In the genomic region with DNA sequence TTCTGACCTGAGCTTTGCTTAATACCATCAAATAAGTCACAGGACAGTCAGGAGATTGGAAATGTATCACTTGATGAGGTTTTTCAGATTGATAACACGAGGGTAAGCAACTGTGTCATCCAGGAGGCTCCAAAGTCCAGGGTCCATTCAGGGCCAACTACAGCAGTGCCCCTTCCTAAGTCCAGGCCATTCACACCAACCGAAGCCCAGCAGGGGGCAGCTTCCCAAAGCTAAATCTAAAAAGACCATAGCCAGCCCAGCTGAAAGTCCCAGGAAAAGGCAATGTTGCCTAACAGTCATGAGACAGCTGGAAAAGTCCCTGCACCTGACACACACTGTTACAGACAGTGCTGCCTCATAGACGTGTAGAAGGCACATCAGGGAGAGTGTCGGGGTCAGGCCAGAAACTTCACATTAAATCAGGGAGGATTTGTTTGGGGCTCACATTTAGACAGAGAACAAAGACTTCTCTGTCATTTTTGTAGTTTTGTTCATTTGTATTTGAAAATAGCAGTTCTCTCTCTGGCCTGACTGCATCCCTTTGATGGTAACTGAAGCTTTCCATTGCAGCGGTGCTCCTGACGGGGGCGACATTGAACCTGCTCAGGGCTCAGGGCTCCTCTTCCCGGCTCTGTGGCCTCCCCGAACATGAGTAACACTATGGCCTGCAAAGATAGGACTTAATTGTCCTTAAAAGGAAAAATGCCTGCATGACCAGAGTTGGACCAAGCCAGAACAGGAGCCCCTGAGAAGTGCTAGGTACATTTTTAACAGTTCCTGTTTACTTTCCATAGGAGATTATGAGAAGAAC, we compare ENCODE assay signal across 8 cellular contexts.
DNase-seq lines count a peak whose midpoint lies in the region; ATAC-seq and TF ChIP-seq lines count a peak whose summit lies in the region.

No MANE protein-coding gene starts in this region.

- no peaks in the 10 kb centered on the region for H3K9me3 ChIP-seq in SK-N-SH

- H3K79me2 ChIP-seq in SK-N-SH (ENCODE audit: insufficient read depth): no peaks in the 10 kb centered on the region

- CTCF ChIA-PET in SK-N-SH (lab: Yijun Ruan, JAX): interaction anchor here (0.9 to 2.2 kb wide), 13 partner anchors 10 to 728 kb away, joined by 3 to 13 read pairs (median 3); no protein-coding TSS in a partner anchor

- H3K36me3 ChIP-seq in SK-N-SH (replicated peaks in 1 of 2; ENCODE audit: control insufficient read depth in 1 of 2, insufficient read depth in 2 of 2, low read length in 1 of 2): no peaks in the 10 kb centered on the region

- ATAC-seq in GM19468 (IDR thresholded peaks at IDR 0.05; ENCODE audit: extremely low read depth, unreplicated experiment): peak; percentile 44

- under 1% methylated on average over 9 of the region's 9 CpGs for WGBS in SK-N-SH (ENCODE audit: low lambda C conversion rate)

- no peak overlapping the region for H3K9ac ChIP-seq in SK-N-SH

- H2AFZ ChIP-seq in SK-N-SH (ENCODE audit: low read depth): no peak overlapping the region

- no peak overlapping the region for H3K27ac ChIP-seq in SK-N-SH (ENCODE audit: low read depth in 2 of 2, low read length in 1 of 2)
- peak overlapping the region; percentile 49 for H3K27ac ChIP-seq in layer of hippocampus (ENCODE audit: low read depth, low read length)

- no peaks in the 10 kb centered on the region for H4K20me1 ChIP-seq in SK-N-SH (ENCODE audit: insufficient read depth)

- DNase-seq in DMS 273 treated with DMSO at 0.1 percent for 48 hours (lab: John Stamatoyannopoulos, UW) (peak; percentile 32), HUDEP-2 (lab: John Stamatoyannopoulos, UW; ENCODE audit: unreplicated experiment in 76 of 76) (peak in 46 of 76 experiments; percentile 4 to 56 (median 28)), SK-N-SH (peak; percentile 12), cerebellum (ENCODE audit: low spot score) (peak; percentile 37), activated gamma-delta T cell treated with Interleukin-2 at 50 U/mL for 16 hours (no peak)
- peak; percentile 7 to 31 for DNase-seq in stimulated activated CD4-positive, alpha-beta T cell treated with anti-CD3 and anti-CD28 coated beads, Interleukin-4, amount 100 ng/mL, for 4 hours

- TF ChIP-seq CTCF in SK-N-SH (IDR thresholded peaks at IDR 0.05): peak; percentile 49

- POLR2A ChIA-PET in SK-N-SH (lab: Yijun Ruan, JAX): no interaction called here

- no peaks in the 10 kb centered on the region for H3K4me1 ChIP-seq in SK-N-SH (ENCODE audit: control insufficient read depth in 1 of 2, insufficient read depth in 2 of 2, low read depth in 1 of 2, low read length in 1 of 2)

- no peaks in the 10 kb centered on the region for H3K9me2 ChIP-seq in SK-N-SH

- no peak overlapping the region for H3K4me2 ChIP-seq in SK-N-SH

- H3K4me3 ChIP-seq in SK-N-SH (ENCODE audit: low read depth in 2 of 2, low read length in 1 of 2): peak overlapping the region in 1 of 2 experiments; percentile 46; a peak in 1 of 4 replicates

- peak; percentile 43 for TF ChIP-seq RAD21 in SK-N-SH (IDR thresholded peaks at IDR 0.05; ENCODE audit: low read length)

- no peaks in the 10 kb centered on the region for H3F3A ChIP-seq in SK-N-SH (replicated peaks; ENCODE audit: insufficient read depth)

- no peaks in the 10 kb centered on the region; the same call in 1 of the 2 replicates for H3K27me3 ChIP-seq in SK-N-SH (ENCODE audit: insufficient read depth)
- no peaks in the 10 kb centered on the region for H3K27me3 ChIP-seq in layer of hippocampus (ENCODE audit: control insufficient read depth, insufficient read depth, low read length)

- no peak for TF ChIP-seq EP300 in SK-N-SH (IDR thresholded peaks at IDR 0.05; ENCODE audit: borderline replicate concordance in 1 of 2, low read depth in 1 of 2, low read length in 1 of 2)

TF ChIP-seq in SK-N-SH, 30 proteins besides CTCF, POLR2A, EP300 and RAD21:
- TF ChIP-seq SMC3 (IDR thresholded peaks at IDR 0.05; ENCODE audit: low read depth, low read length): peak; percentile 43
- TF ChIP-seq, protein P1, sequence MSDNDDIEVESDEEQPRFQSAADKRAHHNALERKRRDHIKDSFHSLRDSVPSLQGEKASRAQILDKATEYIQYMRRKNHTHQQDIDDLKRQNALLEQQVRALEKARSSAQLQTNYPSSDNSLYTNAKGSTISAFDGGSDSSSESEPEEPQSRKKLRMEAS (IDR thresholded peaks at IDR 0.05; ENCODE audit: low read depth): no peak
